Comparison of ENCODE assay signal across 12 cellular contexts in the genomic region with DNA sequence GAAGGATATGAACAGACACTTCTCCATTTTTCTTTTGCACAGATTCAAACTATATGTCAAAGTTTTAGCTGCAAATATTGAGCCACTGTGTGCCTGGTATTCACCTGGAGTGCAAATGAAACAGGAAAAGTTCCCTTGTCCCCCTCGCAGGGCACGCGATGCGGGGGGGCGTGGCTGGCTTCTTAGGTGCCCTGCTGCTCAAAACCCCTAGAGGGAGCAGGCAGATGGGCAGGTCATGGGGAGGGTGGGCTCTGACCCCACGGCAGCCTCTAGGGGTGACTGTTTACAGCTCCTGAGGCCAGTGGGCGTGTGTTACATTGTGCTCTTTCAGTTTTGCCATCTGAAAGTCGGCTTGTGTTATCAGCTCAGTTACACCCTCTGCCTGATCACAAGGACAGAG.
DNase-seq lines count a peak whose midpoint lies in the region; ATAC-seq and TF ChIP-seq lines count a peak whose summit lies in the region.
"Had no signal": no experiment of that assay in that cellular context is flagged by ENCODE, and none has a peak within 500 bp of the region (broad histone marks: within the 10 kb centered on the region; RNA-seq: fewer than 3 reads in every experiment).

No MANE protein-coding gene starts in this region.

- H3K4me1 ChIP-seq in upper lobe of right lung = no peaks in the 10 kb centered on the region

- TF ChIP-seq CTCF in glutamatergic neuron (IDR thresholded peaks at IDR 0.05; ENCODE audit: partially characterized antibody, unreplicated experiment) (peak; percentile 29), upper lobe of right lung (IDR thresholded peaks at IDR 0.05) (no peak)

- H3K4me3 Mint-ChIP-seq in glutamatergic neuron (ENCODE audit: unreplicated experiment) = no peak overlapping the region
- H3K4me3 Mint-ChIP-seq: T-cell had no signal

- no peaks in the 10 kb centered on the region for H3K9me3 ChIP-seq in upper lobe of right lung

- H3K36me3 ChIP-seq in upper lobe of right lung = no peaks in the 10 kb centered on the region

- intact Hi-C loops in cardiac septum (cut with DNase I) = no loop called here
- intact Hi-C loops in Right ventricle myocardium superior (cut with DNase I) = no loop called here
- intact Hi-C loops in upper lobe of right lung (cut with DNase I) = no loop called here

- H3K4me3 ChIP-seq in upper lobe of right lung = no peak overlapping the region

- H3K36me3 Mint-ChIP-seq in glutamatergic neuron (ENCODE audit: unreplicated experiment) = no peaks in the 10 kb centered on the region
- H3K36me3 Mint-ChIP-seq: T-cell had no signal

- ATAC-seq in Right ventricle myocardium superior (ENCODE audit: poor library complexity) (no peak), upper lobe of right lung (peak; percentile 19), HG03354 (IDR thresholded peaks at IDR 0.05; ENCODE audit: poor library complexity, severe bottlenecking, unreplicated experiment) (no peak)
- ATAC-seq: T-cell had no signal

- peak; percentile 44 for DNase-seq in cardiac septum (ENCODE audit: low spot score)
- DNase-seq in Right ventricle myocardium superior = no peak
- peak; percentile 31 for DNase-seq in OCI-M1 (lab: John Stamatoyannopoulos, UW)
- DNase-seq in glutamatergic neuron = no peak
- no peak for DNase-seq in upper lobe of right lung
- no peak for DNase-seq in stimulated activated CD4-positive, alpha-beta T cell treated with anti-CD3 and anti-CD28 coated beads, Interleukin-12 subunit alpha, Interleukin-12 subunit beta, amount 100 ng/mL, for 4 hours
- DNase-seq in NCI-H2196 treated with DMSO at 0.1 percent for 48 hours (lab: John Stamatoyannopoulos, UW; ENCODE audit: unreplicated experiment) = no peak
- DNase-seq: activated CD4-positive, alpha-beta T cell treated with anti-CD3 and anti-CD28 coated beads for 1 hour; KG1; NCI-H2029; T-cell had no signal

- H3K27me3 ChIP-seq in upper lobe of right lung = no peaks in the 10 kb centered on the region

- H3K27ac ChIP-seq in upper lobe of right lung = no peak overlapping the region

- peaks cover 3% of the 10 kb centered on the region for H3K4me1 Mint-ChIP-seq in glutamatergic neuron (ENCODE audit: low read depth, unreplicated experiment)
- H3K4me1 Mint-ChIP-seq: T-cell had no signal

- H3K27ac Mint-ChIP-seq in glutamatergic neuron (ENCODE audit: unreplicated experiment) = no peak overlapping the region
- H3K27ac Mint-ChIP-seq: T-cell had no signal

- H3K27me3 Mint-ChIP-seq in glutamatergic neuron (ENCODE audit: unreplicated experiment) = no peaks in the 10 kb centered on the region
- H3K27me3 Mint-ChIP-seq: T-cell had no signal

- peaks cover 3% of the 10 kb centered on the region for H3K9me3 Mint-ChIP-seq in glutamatergic neuron (ENCODE audit: unreplicated experiment)
- H3K9me3 Mint-ChIP-seq: T-cell had no signal

Comparison
In these comparisons a context has a peak if more than half of its experiments do, and no peak if none do; other contexts are left out.
1. DNase-seq: peak in cardiac septum (single experiment) and OCI-M1 (single experiment); none in Right ventricle myocardium superior (single experiment), glutamatergic neuron (single experiment), upper lobe of right lung (single experiment), stimulated activated CD4-positive, alpha-beta T cell treated with anti-CD3 and anti-CD28 coated beads, Interleukin-12 subunit alpha, Interleukin-12 subunit beta, amount 100 ng/mL, for 4 hours (single experiment) and NCI-H2196 treated with DMSO at 0.1 percent for 48 hours (single experiment).